Comparison of ENCODE assay signal across 23 cellular contexts in the genomic region with DNA sequence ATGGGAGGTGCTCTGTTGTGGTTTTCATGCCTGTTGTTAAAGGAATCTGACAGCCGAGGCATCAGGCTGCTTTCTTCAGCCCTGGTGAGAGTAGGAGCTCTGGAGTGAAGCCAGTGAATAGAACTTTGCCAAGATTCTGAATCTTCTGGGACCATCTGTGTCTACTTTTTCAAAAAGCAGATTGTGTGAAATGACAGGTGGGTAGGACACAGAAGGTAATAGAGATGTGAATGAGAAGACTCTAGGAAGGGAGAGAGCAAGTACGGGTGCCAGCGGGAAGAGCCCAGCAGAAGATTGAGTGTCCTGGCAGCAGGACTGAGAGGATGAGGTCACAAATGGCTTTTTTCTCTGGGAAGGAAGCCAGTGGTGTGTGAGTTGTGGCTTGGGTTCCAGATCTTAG.
DNase-seq lines count a peak whose midpoint lies in the region; ATAC-seq and TF ChIP-seq lines count a peak whose summit lies in the region.
"Had no signal": no experiment of that assay in that cellular context is flagged by ENCODE, and none has a peak within 500 bp of the region (broad histone marks: within the 10 kb centered on the region; RNA-seq: fewer than 3 reads in every experiment).

No MANE protein-coding gene starts in this region.

- H3K36me3 Mint-ChIP-seq in activated CD8-positive, alpha-beta T cell treated with anti-CD3 and anti-CD28 coated beads, Interleukin-2, amount 10 ng/mL, durations not matched to agents 7 days and 5 days (ENCODE audit: low read depth) = no peaks in the 10 kb centered on the region
- no peaks in the 10 kb centered on the region for H3K36me3 Mint-ChIP-seq in activated CD4-positive, alpha-beta memory T cell treated with anti-CD3 and anti-CD28 coated beads for 36 hours
- H3K36me3 Mint-ChIP-seq: stimulated activated effector memory CD8-positive, alpha-beta T cell treated with anti-CD3 and anti-CD28 coated beads, Interleukin-12 subunit alpha, Interleukin-12 subunit beta, amount 100 ng/mL, for 72 hours had no signal

- in situ Hi-C loops in Panc1 (cut with HindIII; ENCODE audit: low pct_unique_long_range_greater_than_20kb, low sequenced_read_pairs) = no loop called here

- H3K4me1 ChIP-seq in Panc1 (ENCODE audit: control insufficient read depth, insufficient read depth, low read length) = no peaks in the 10 kb centered on the region
- H3K4me1 ChIP-seq: foreskin keratinocyte had no signal

- DNase-seq in H4 (ENCODE audit: low spot score) (peak; percentile 4), Panc1 (ENCODE audit: low read depth, low spot score) (no peak), fibroblast of gingiva (ENCODE audit: low read depth) (peak; percentile 59), pons (ENCODE audit: low spot score) (peak; percentile 60), epidermal melanocyte (ENCODE audit: insufficient read length, low spot score) (no peak)
- no peak for DNase-seq in activated CD8-positive, alpha-beta T cell treated with anti-CD3 and anti-CD28 coated beads, Interleukin-2, amount 10 ng/mL, durations not matched to agents 7 days and 5 days
- DNase-seq in activated CD4-positive, alpha-beta memory T cell treated with anti-CD3 and anti-CD28 coated beads for 36 hours = no peak
- DNase-seq: activated CD4-positive, CD25-positive, alpha-beta regulatory T cell treated with anti-CD3 and anti-CD28 coated beads, Interleukin-2, amount 50 U/mL, for 72 hours; activated gamma-delta T cell; activated naive CD8-positive, alpha-beta T cell treated with anti-CD3 and anti-CD28 coated beads, Interleukin-2, amount 50 U/mL, for 24 hours; activated T-cell treated with anti-CD3 and anti-CD28 coated beads, Interleukin-2, amount 50 U/mL, for 1 hour; dermis blood vessel endothelial cell; foreskin keratinocyte; left colon; naive thymus-derived CD4-positive, alpha-beta T cell; NCI-H1092 treated with DMSO at 0.1 percent for 48 hours; NCI-H1930 had no signal

- no peak overlapping the region for H3K4me3 ChIP-seq in Panc1 (ENCODE audit: low read depth in 2 of 2, low read length in 2 of 2)
- H3K4me3 ChIP-seq: cardiac muscle cell, smooth muscle cell had no signal

- H3K9me3 ChIP-seq in Panc1 (ENCODE audit: control insufficient read depth, insufficient read depth, low read depth, low read length) = peaks cover 7% of the 10 kb centered on the region; the same call in 1 of the 2 replicates

- no peak overlapping the region for H3K27ac Mint-ChIP-seq in activated CD8-positive, alpha-beta T cell treated with anti-CD3 and anti-CD28 coated beads, Interleukin-2, amount 10 ng/mL, durations not matched to agents 7 days and 5 days
- H3K27ac Mint-ChIP-seq in activated CD4-positive, alpha-beta memory T cell treated with anti-CD3 and anti-CD28 coated beads for 36 hours = no peak overlapping the region
- H3K27ac Mint-ChIP-seq: activated naive CD8-positive, alpha-beta T cell treated with anti-CD3 and anti-CD28 coated beads, Interleukin-2, amount 50 U/mL, for 24 hours; naive thymus-derived CD4-positive, alpha-beta T cell; stimulated activated effector memory CD8-positive, alpha-beta T cell treated with anti-CD3 and anti-CD28 coated beads, Interleukin-12 subunit alpha, Interleukin-12 subunit beta, amount 100 ng/mL, for 72 hours; T-helper 1 cell treated with Interleukin-12 subunit alpha and Interleukin-12 subunit beta and Interleukin-4 antibody, amounts not matched to agents 30 μg/mL and 1 μg/mL, for 36 hours had no signal

- BruUV-seq in Panc1 (replicated peaks; lab: Mats Ljungman, UMichigan) = no TSS peak

- CTCF ChIA-PET in Panc1 (lab: Charles Lee) = no interaction called here
- CTCF ChIA-PET in activated CD8-positive, alpha-beta T cell treated with anti-CD3 and anti-CD28 coated beads, Interleukin-2, amount 10 ng/mL, durations not matched to agents 7 days and 5 days (lab: Charles Lee) = no interaction called here
- CTCF ChIA-PET in activated CD4-positive, alpha-beta memory T cell treated with anti-CD3 and anti-CD28 coated beads for 36 hours (lab: Charles Lee) = no interaction called here

- H3K4me1 Mint-ChIP-seq in activated CD8-positive, alpha-beta T cell treated with anti-CD3 and anti-CD28 coated beads, Interleukin-2, amount 10 ng/mL, durations not matched to agents 7 days and 5 days (ENCODE audit: low read depth) = no peaks in the 10 kb centered on the region
- no peaks in the 10 kb centered on the region for H3K4me1 Mint-ChIP-seq in activated CD4-positive, alpha-beta memory T cell treated with anti-CD3 and anti-CD28 coated beads for 36 hours (ENCODE audit: low read depth)
- H3K4me1 Mint-ChIP-seq: activated naive CD8-positive, alpha-beta T cell treated with anti-CD3 and anti-CD28 coated beads, Interleukin-2, amount 50 U/mL, for 24 hours; naive thymus-derived CD4-positive, alpha-beta T cell; stimulated activated effector memory CD8-positive, alpha-beta T cell treated with anti-CD3 and anti-CD28 coated beads, Interleukin-12 subunit alpha, Interleukin-12 subunit beta, amount 100 ng/mL, for 72 hours had no signal

- no peaks in the 10 kb centered on the region for H3K27me3 Mint-ChIP-seq in activated CD8-positive, alpha-beta T cell treated with anti-CD3 and anti-CD28 coated beads, Interleukin-2, amount 10 ng/mL, durations not matched to agents 7 days and 5 days (ENCODE audit: low read depth)
- peaks cover 2% of the 10 kb centered on the region for H3K27me3 Mint-ChIP-seq in activated CD4-positive, alpha-beta memory T cell treated with anti-CD3 and anti-CD28 coated beads for 36 hours
- H3K27me3 Mint-ChIP-seq: naive thymus-derived CD4-positive, alpha-beta T cell had no signal

- H3K36me3 ChIP-seq in Panc1 (ENCODE audit: control insufficient read depth, insufficient read depth, low read length) = no peaks in the 10 kb centered on the region
- H3K36me3 ChIP-seq: cardiac muscle cell had no signal

- H3K27ac ChIP-seq in Panc1 (ENCODE audit: low read length) = peak overlapping the region; percentile 10; the same call in 1 of the 2 replicates
- H3K27ac ChIP-seq: C4-2B, cardiac muscle cell, foreskin keratinocyte had no signal

- intact Hi-C loops in Panc1 (cut with micrococcal nuclease; ENCODE audit: unreplicated experiment) = no loop called here
- intact Hi-C loops in activated CD4-positive, alpha-beta memory T cell treated with anti-CD3 and anti-CD28 coated beads for 36 hours (cut with micrococcal nuclease) = no loop called here

- no peaks in the 10 kb centered on the region for H3K27me3 ChIP-seq in Panc1 (ENCODE audit: control insufficient read depth, insufficient read depth, low read length)
- H3K27me3 ChIP-seq: cardiac muscle cell, foreskin keratinocyte had no signal

- H3K4me3 Mint-ChIP-seq in activated CD8-positive, alpha-beta T cell treated with anti-CD3 and anti-CD28 coated beads, Interleukin-2, amount 10 ng/mL, durations not matched to agents 7 days and 5 days = no peak overlapping the region
- no peak overlapping the region for H3K4me3 Mint-ChIP-seq in activated CD4-positive, alpha-beta memory T cell treated with anti-CD3 and anti-CD28 coated beads for 36 hours
- H3K4me3 Mint-ChIP-seq: activated naive CD8-positive, alpha-beta T cell treated with anti-CD3 and anti-CD28 coated beads, Interleukin-2, amount 50 U/mL, for 24 hours; naive thymus-derived CD4-positive, alpha-beta T cell; stimulated activated effector memory CD8-positive, alpha-beta T cell treated with anti-CD3 and anti-CD28 coated beads, Interleukin-12 subunit alpha, Interleukin-12 subunit beta, amount 100 ng/mL, for 72 hours; T-helper 1 cell treated with Interleukin-12 subunit alpha and Interleukin-12 subunit beta and Interleukin-4 antibody, amounts not matched to agents 30 μg/mL and 1 μg/mL, for 36 hours had no signal

- ATAC-seq in Panc1 = no peak
- ATAC-seq in activated CD8-positive, alpha-beta T cell treated with anti-CD3 and anti-CD28 coated beads, Interleukin-2, amount 10 ng/mL, durations not matched to agents 7 days and 5 days = no peak
- ATAC-seq: activated naive CD8-positive, alpha-beta T cell treated with anti-CD3 and anti-CD28 coated beads, Interleukin-2, amount 50 U/mL, for 24 hours; foreskin keratinocyte; HCT116; left colon; naive thymus-derived CD4-positive, alpha-beta T cell; stimulated activated effector memory CD8-positive, alpha-beta T cell treated with anti-CD3 and anti-CD28 coated beads, Interleukin-12 subunit alpha, Interleukin-12 subunit beta, amount 100 ng/mL, for 72 hours had no signal

- POLR2A ChIA-PET in Panc1 (lab: Charles Lee) = no interaction called here
- POLR2A ChIA-PET in activated CD8-positive, alpha-beta T cell treated with anti-CD3 and anti-CD28 coated beads, Interleukin-2, amount 10 ng/mL, durations not matched to agents 7 days and 5 days (lab: Charles Lee) = no interaction called here
- POLR2A ChIA-PET in activated CD4-positive, alpha-beta memory T cell treated with anti-CD3 and anti-CD28 coated beads for 36 hours (lab: Charles Lee) = no interaction called here

- H3K9me3 Mint-ChIP-seq in activated CD8-positive, alpha-beta T cell treated with anti-CD3 and anti-CD28 coated beads, Interleukin-2, amount 10 ng/mL, durations not matched to agents 7 days and 5 days (ENCODE audit: insufficient read depth) = no peaks in the 10 kb centered on the region
- H3K9me3 Mint-ChIP-seq in activated CD4-positive, alpha-beta memory T cell treated with anti-CD3 and anti-CD28 coated beads for 36 hours = peaks cover 6% of the 10 kb centered on the region
- H3K9me3 Mint-ChIP-seq: stimulated activated effector memory CD8-positive, alpha-beta T cell treated with anti-CD3 and anti-CD28 coated beads, Interleukin-12 subunit alpha, Interleukin-12 subunit beta, amount 100 ng/mL, for 72 hours; T-helper 1 cell treated with Interleukin-12 subunit alpha and Interleukin-12 subunit beta and Interleukin-4 antibody, amounts not matched to agents 30 μg/mL and 1 μg/mL, for 36 hours had no signal

- no peak for TF ChIP-seq CTCF in Panc1 (IDR thresholded peaks at IDR 0.05)

Comparison
In these comparisons a context has a peak if more than half of its experiments do, and no peak if none do; other contexts are left out.
1. DNase-seq: peak in H4 (single experiment), fibroblast of gingiva (single experiment) and pons (single experiment); none in Panc1 (single experiment), activated CD8-positive, alpha-beta T cell treated with anti-CD3 and anti-CD28 coated beads, Interleukin-2, amount 10 ng/mL, durations not matched to agents 7 days and 5 days (single experiment), activated CD4-positive, alpha-beta memory T cell treated with anti-CD3 and anti-CD28 coated beads for 36 hours (single experiment) and epidermal melanocyte (single experiment).